25 cellular contexts compared by ENCODE assay signal in genomic region chr4:148390311-148390710, GRCh38.
"Had no signal": no experiment of that assay in that cellular context is flagged by ENCODE, and none has a peak within 500 bp of the region (broad histone marks: within the 10 kb centered on the region; RNA-seq: fewer than 3 reads in every experiment).

No MANE protein-coding gene starts in this region.

- H3K9me3 ChIP-seq: neutrophil, psoas muscle, right lobe of liver, sigmoid colon, stomach, thoracic aorta, thyroid gland, tibial nerve, upper lobe of left lung, uterus had no signal

- H3K4me1 ChIP-seq: parathyroid adenoma, right lobe of liver, upper lobe of left lung, uterus had no signal

- H3K27me3 ChIP-seq: neutrophil, right lobe of liver, sigmoid colon, stomach, thyroid gland, tibial nerve, upper lobe of left lung, uterus had no signal

- ATAC-seq: naive thymus-derived CD8-positive, alpha-beta T cell; natural killer cell treated with Interleukin-12 subunit alpha and Interleukin-12 subunit beta and Interleukin-15 and Interleukin-18, amount 100 ng/mL, for 72 hours; psoas muscle; right cardiac atrium; right lobe of liver; stimulated activated naive B cell treated with anti-CD40 and anti-IgM and Interleukin-4, amounts not matched to agents 10 μg/mL and 1 μg/mL and 100 μg/mL, for 72 hours had no signal

- H3K36me3 ChIP-seq: neutrophil, right lobe of liver, sigmoid colon, stomach, thoracic aorta, thyroid gland, tibial nerve, upper lobe of left lung, uterus had no signal

- H3K27ac ChIP-seq: neutrophil, parathyroid adenoma, psoas muscle, right lobe of liver, sigmoid colon, stomach, thoracic aorta, thyroid gland, tibial nerve, upper lobe of left lung, uterus had no signal

- H3K4me3 ChIP-seq: psoas muscle, right lobe of liver, sigmoid colon, stomach, thoracic aorta, thyroid gland, tibial nerve, upper lobe of left lung, uterus had no signal

- DNase-seq: naive thymus-derived CD8-positive, alpha-beta T cell; nephron progenitor cell; nucleus accumbens; posterior cingulate gyrus; psoas muscle; right cardiac atrium; right lobe of liver; sigmoid colon; small intestine; stimulated activated CD4-positive, alpha-beta T cell treated with anti-CD3 and anti-CD28 coated beads, Interleukin-15, amount 100 ng/mL, for 24 hours; stimulated activated CD4-positive, alpha-beta T cell treated with anti-CD3 and anti-CD28 coated beads, Interleukin-2, amount 100 ng/mL, for 24 hours; stimulated activated CD4-positive, alpha-beta T cell treated with anti-CD3 and anti-CD28 coated beads, Interleukin-2, amount 100 ng/mL, for 48 hours; stimulated activated CD4-positive, alpha-beta T cell treated with anti-CD3 and anti-CD28 coated beads, Interleukin-4, amount 100 ng/mL, for 24 hours; stimulated activated naive B cell treated with anti-CD40 and anti-IgM and Interleukin-4, amounts not matched to agents 10 μg/mL and 1 μg/mL and 100 μg/mL, for 72 hours; stimulated activated naive CD4-positive, alpha-beta T cell treated with Interleukin-2 at 50 U/mL for 16 hours; stomach; thyroid gland; trophoblast cell; upper lobe of left lung; uterus had no signal
